ENCODE assay signal across 12 cellular contexts in genomic region chr19:30083701-30084156, GRCh38.
DNase-seq lines count a peak whose midpoint lies in the region; ATAC-seq and TF ChIP-seq lines count a peak whose summit lies in the region.
"Had no signal": no experiment of that assay in that cellular context is flagged by ENCODE, and none has a peak within 500 bp of the region (broad histone marks: within the 10 kb centered on the region; RNA-seq: fewer than 3 reads in every experiment).

No MANE protein-coding gene starts in this region.

- H3K27ac ChIP-seq in VCaP (peak overlapping the region; percentile 84), spleen (no peak overlapping the region)
- H3K27ac ChIP-seq: C4-2B had no signal

- H3K27me3 ChIP-seq in spleen (replicated peaks in 1 of 7), result peaks cover 0 to 10% (median 0%) of the 10 kb centered on the region in 7 donors

- 64 to 82% (median 79%) methylated on average over 12 of the region's 12 CpGs for WGBS in spleen, 5 donors

- no peak for TF ChIP-seq CTCF in VCaP (conservative IDR thresholded peaks at IDR 0.05)
- TF ChIP-seq CTCF in spleen (IDR thresholded peaks at IDR 0.05 in 8 of 11, conservative IDR thresholded peaks at IDR 0.05 in 3 of 11), result no peak

- H3K4me3 ChIP-seq in spleen, result no peak overlapping the region
- H3K4me3 ChIP-seq: GM12878 had no signal

- intact Hi-C loops in left ventricle myocardium superior (cut with micrococcal nuclease), result no loop called here
- intact Hi-C loops in left cardiac atrium (cut with DNase I), result no loop called here
- intact Hi-C loops in spleen (cut with DNase I; ENCODE audit: low total_unique reads), result no loop called here

- no peaks in the 10 kb centered on the region for H3K36me3 ChIP-seq in spleen

- no peaks in the 10 kb centered on the region for H3K9me3 ChIP-seq in spleen

- H3K4me1 ChIP-seq in spleen, result peaks cover 0 to 9% (median 0%) of the 10 kb centered on the region in 6 donors

- ATAC-seq in left ventricle myocardium superior (no peak), left cardiac atrium (no peak), HG03571 (IDR thresholded peaks at IDR 0.05; ENCODE audit: unreplicated experiment) (no peak), HG03280 (IDR thresholded peaks at IDR 0.05; ENCODE audit: unreplicated experiment) (no peak)
- ATAC-seq: GM12878, HCT116 had no signal

- no peak for TF ChIP-seq POLR2A in spleen (IDR thresholded peaks at IDR 0.05)

- peak; percentile 19 for DNase-seq in left ventricle myocardium superior
- DNase-seq in left cardiac atrium, result no peak
- peak; percentile 11 for DNase-seq in spleen
- DNase-seq in activated CD8-positive, alpha-beta memory T cell treated with anti-CD3 and anti-CD28 coated beads, Interleukin-2, amount 50 U/mL, for 4 hours, result no peak
- DNase-seq: CD4-positive, alpha-beta memory T cell; DMS79 had no signal

Comparison
In these comparisons a context has a peak if more than half of its experiments do, and no peak if none do; other contexts are left out.
1. DNase-seq: peak in left ventricle myocardium superior (single experiment) and spleen (single experiment); none in left cardiac atrium (single experiment) and activated CD8-positive, alpha-beta memory T cell treated with anti-CD3 and anti-CD28 coated beads, Interleukin-2, amount 50 U/mL, for 4 hours (single experiment).